ENCODE assay signal across 8 cellular contexts in genomic region chr9:764105-764524, GRCh38.
DNase-seq lines count a peak whose midpoint lies in the region; ATAC-seq and TF ChIP-seq lines count a peak whose summit lies in the region.

No MANE protein-coding gene starts in this region.

- no peak overlapping the region for H3K9ac ChIP-seq in duodenal mucosa (ENCODE audit: low read depth in 1 of 2, low read length in 2 of 2)
- H3K9ac ChIP-seq in mesendoderm (ENCODE audit: low read length), result no peak overlapping the region

- no peaks in the 10 kb centered on the region for H3K79me1 ChIP-seq in mesendoderm (ENCODE audit: low read length)

- H3K4ac ChIP-seq in mesendoderm (ENCODE audit: low read depth, low read length), result no peak overlapping the region

- H3K27me3 ChIP-seq in duodenal mucosa (ENCODE audit: control insufficient read depth in 1 of 2, insufficient read depth in 2 of 2, low read length in 2 of 2) (no peaks in the 10 kb centered on the region), mesendoderm (ENCODE audit: insufficient read depth, low read length, poor library complexity) (no peaks in the 10 kb centered on the region)

- H3K4me1 ChIP-seq in duodenal mucosa (ENCODE audit: control insufficient read depth in 1 of 2, insufficient read depth in 2 of 2, low read length in 2 of 2) (peaks cover 4 to 5% of the 10 kb centered on the region in 2 donors), mesendoderm (ENCODE audit: control insufficient read depth, low read depth, low read length) (no peaks in the 10 kb centered on the region)

- no peak overlapping the region for H4K8ac ChIP-seq in mesendoderm (ENCODE audit: low read depth, low read length)

- H3K36me3 Mint-ChIP-seq in T-cell (no peaks in the 10 kb centered on the region), type B pancreatic cell (peaks cover 4% of the 10 kb centered on the region)

- DNase-seq in EL, result peak; percentile 65
- peak; percentile 53 for DNase-seq in NAMALWA (ENCODE audit: low spot score)
- DNase-seq in T-cell, result peak in 19 of 34 experiments; percentile 5 to 34 (median 10)
- peak; percentile 96 for DNase-seq in mesendoderm
- DNase-seq in type B pancreatic cell (ENCODE audit: extremely low spot score, unreplicated experiment), result no peak
- no peak for DNase-seq in activated CD8-positive, alpha-beta memory T cell treated with anti-CD3 and anti-CD28 coated beads, Interleukin-2, amount 50 U/mL, for 48 hours

- WGBS in mesendoderm (ENCODE audit: extremely low coverage, insufficient coverage, low lambda C conversion rate), result no CpG with 5 or more reads among the region's 12 CpGs

- H3K18ac ChIP-seq in mesendoderm (ENCODE audit: low read length), result no peak overlapping the region

- no peak overlapping the region for H3K23ac ChIP-seq in mesendoderm (ENCODE audit: low read length)

- POLR2A ChIA-PET in T-cell (lab: Charles Lee), result no interaction called here

- H3K27ac ChIP-seq in duodenal mucosa (ENCODE audit: low read depth, low read length) (no peak overlapping the region), mesendoderm (ENCODE audit: low read depth, low read length) (no peak overlapping the region)

- no peak overlapping the region for H3K56ac ChIP-seq in mesendoderm (ENCODE audit: low read length)

- H2BK120ac ChIP-seq in mesendoderm (ENCODE audit: low read depth, low read length), result no peak overlapping the region

- peaks cover 4 to 7% (median 5%) of the 10 kb centered on the region in 3 donors for H3K4me1 Mint-ChIP-seq in T-cell
- H3K4me1 Mint-ChIP-seq in type B pancreatic cell (ENCODE audit: unreplicated experiment), result no peaks in the 10 kb centered on the region

- H2AK5ac ChIP-seq in mesendoderm (ENCODE audit: low read length), result no peak overlapping the region

- H3K4me2 ChIP-seq in mesendoderm (ENCODE audit: low read length), result no peak overlapping the region

- H4K5ac ChIP-seq in mesendoderm (ENCODE audit: low read length), result no peak overlapping the region

- CTCF ChIA-PET in T-cell (lab: Charles Lee), result interaction anchor here in 1 of 2 donors (1.6 kb wide), 1 partner anchor 151 kb away, joined by 6 read pairs; no protein-coding TSS in a partner anchor

- H3K79me2 ChIP-seq in mesendoderm (ENCODE audit: control insufficient read depth, insufficient read depth, low read length), result no peaks in the 10 kb centered on the region

- H3K4me3 ChIP-seq in duodenal mucosa (ENCODE audit: low read depth in 1 of 2, low read length in 2 of 2), result peak overlapping the region; percentile 19 to 21
- no peak overlapping the region for H3K4me3 ChIP-seq in mesendoderm (ENCODE audit: low read length)

- H3K27me3 Mint-ChIP-seq in T-cell, result peaks cover 17 to 23% of the 10 kb centered on the region in 2 donors
- no peaks in the 10 kb centered on the region for H3K27me3 Mint-ChIP-seq in type B pancreatic cell

- peak overlapping the region in 1 of 3 donors; percentile 16 for H3K4me3 Mint-ChIP-seq in T-cell
- peak overlapping the region; percentile 44 for H3K4me3 Mint-ChIP-seq in type B pancreatic cell

- H3K9me3 Mint-ChIP-seq in T-cell, result peaks cover 0 to under 1% (median under 1%) of the 10 kb centered on the region in 3 donors
- H3K9me3 Mint-ChIP-seq in type B pancreatic cell, result peaks cover 14% of the 10 kb centered on the region

- ATAC-seq in GM21786 (IDR thresholded peaks at IDR 0.05; ENCODE audit: unreplicated experiment), result peak; percentile 98
- peak; percentile 55 to 82 (median 74) for ATAC-seq in T-cell (replicated peaks in 1 of 4)

- H2BK15ac ChIP-seq in mesendoderm (replicated peaks; ENCODE audit: low read depth), result no peak overlapping the region

- peak; percentile 79 for TF ChIP-seq CTCF in type B pancreatic cell (conservative IDR thresholded peaks at IDR 0.05)

- H3K27ac Mint-ChIP-seq in T-cell (peak overlapping the region in 1 of 2 donors; percentile 0), type B pancreatic cell (peak overlapping the region; percentile 46)

- H3K9me3 ChIP-seq in duodenal mucosa (ENCODE audit: control insufficient read depth in 1 of 2, low read length in 2 of 2), result no peaks in the 10 kb centered on the region

- no peak overlapping the region for H2BK5ac ChIP-seq in mesendoderm (ENCODE audit: low read length)

- H3K36me3 ChIP-seq in duodenal mucosa (ENCODE audit: control insufficient read depth in 1 of 2, insufficient read depth in 2 of 2, low read length in 2 of 2) (no peaks in the 10 kb centered on the region), mesendoderm (ENCODE audit: control insufficient read depth, insufficient read depth, low read length) (no peaks in the 10 kb centered on the region)

Comparison
In these comparisons a context has a peak if more than half of its experiments do, and no peak if none do; other contexts are left out.
1. DNase-seq: peak in EL (single experiment), NAMALWA (single experiment), T-cell (19 of 34) and mesendoderm (single experiment); none in type B pancreatic cell (single experiment) and activated CD8-positive, alpha-beta memory T cell treated with anti-CD3 and anti-CD28 coated beads, Interleukin-2, amount 50 U/mL, for 48 hours (single experiment).